In the genomic region with DNA sequence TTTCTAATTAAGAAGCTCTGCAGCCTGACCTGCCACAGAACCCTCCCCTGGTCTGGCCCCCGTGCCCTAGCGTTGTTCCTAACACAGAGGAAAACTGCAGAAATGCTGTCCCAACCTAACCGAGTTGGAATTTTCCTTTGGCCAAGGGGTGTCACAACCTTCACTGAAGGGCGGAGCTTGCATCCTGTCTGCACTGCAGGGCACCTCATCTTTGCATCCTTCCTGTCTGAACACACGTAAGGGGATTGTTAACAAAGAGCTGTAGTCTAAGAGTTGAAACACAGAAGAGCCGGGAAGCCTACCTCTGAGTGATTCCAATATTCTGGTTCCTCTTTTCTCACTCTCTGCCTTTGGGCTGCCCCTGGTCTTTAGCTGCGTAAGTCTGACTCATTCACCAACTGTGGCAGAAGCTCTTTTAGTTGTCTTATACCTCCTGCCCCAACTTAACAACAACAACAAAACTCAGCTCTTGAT, we compare ENCODE assay signal across 9 cellular contexts. TPM values are rescaled to one million over a fixed set of nuclear protein-coding genes. Genes with fewer than 3 reads are reported as not detected.
A peak's percentile ranks its signal among the peaks of the same experiment; 100 is the strongest.
DNase-seq lines count a peak whose midpoint lies in the region; ATAC-seq and TF ChIP-seq lines count a peak whose summit lies in the region.
"Had no signal": no experiment of that assay in that cellular context is flagged by ENCODE, and none has a peak within 500 bp of the region (broad histone marks: within the 10 kb centered on the region; RNA-seq: fewer than 3 reads in every experiment).

No MANE protein-coding gene starts in this region.

- peaks cover 83% of the 10 kb centered on the region for H3K4me1 Mint-ChIP-seq in brain

- H3K36me3 ChIP-seq in PC-3 (ENCODE audit: low read depth, low read length) (no peaks in the 10 kb centered on the region), uterus (no peaks in the 10 kb centered on the region)

- H3F3A ChIP-seq in PC-3 (ENCODE audit: low read length, unreplicated experiment): no peaks in the 10 kb centered on the region

- TF ChIP-seq POLR2A in uterus (IDR thresholded peaks at IDR 0.05): no peak

- no peaks in the 10 kb centered on the region for H3K9me2 ChIP-seq in PC-3 (replicated peaks; ENCODE audit: low read length)

- ATAC-seq in GM18517 (IDR thresholded peaks at IDR 0.05; ENCODE audit: unreplicated experiment): peak; percentile 90
- peak; percentile 93 for ATAC-seq in HG02938 (IDR thresholded peaks at IDR 0.05; ENCODE audit: unreplicated experiment)
- peak; percentile 26 for ATAC-seq in PC-3

- H3K9ac ChIP-seq in PC-3 (ENCODE audit: low read length): no peak overlapping the region

- POLR2A ChIA-PET in AG04449 (lab: Yijun Ruan, JAX): interaction anchor here (0.6 to 1.8 kb wide), 3 partner anchors 12 to 76 kb away, joined by 3 to 9 read pairs (median 3); no protein-coding TSS in a partner anchor
- POLR2A ChIA-PET in PC-3 (lab: Charles Lee; ENCODE audit: unreplicated experiment): interaction anchor here (0.7 to 1.0 kb wide), 3 partner anchors 12 to 40 kb away, joined by 3 to 4 read pairs (median 3); no protein-coding TSS in a partner anchor

- H3K4me3 Mint-ChIP-seq in brain: peak overlapping the region; percentile 83 to 92 (median 84)

- H3K9me3 ChIP-seq in PC-3 (ENCODE audit: low read length) (no peaks in the 10 kb centered on the region), uterus (no peaks in the 10 kb centered on the region)

- H3K4me1 ChIP-seq in PC-3 (ENCODE audit: insufficient read depth, low read length): peaks cover 30% of the 10 kb centered on the region
- no peaks in the 10 kb centered on the region for H3K4me1 ChIP-seq in uterus

- H3K27me3 ChIP-seq in PC-3 (ENCODE audit: low read length) (no peaks in the 10 kb centered on the region), uterus (no peaks in the 10 kb centered on the region)

- BruUV-seq in PC-3 (replicated peaks; lab: Mats Ljungman, UMichigan): TSS peak; percentile 24

- DNase-seq in AG04449 (ENCODE audit: low read depth, low spot score): no peak
- DNase-seq in PC-3: peak; percentile 32
- peak; percentile 39 to 75 for DNase-seq in lung microvascular endothelial cell (ENCODE audit: low read depth in 2 of 2)
- DNase-seq in uterus: peak in 1 of 2 donors; percentile 51
- no peak for DNase-seq in DMS53 (lab: John Stamatoyannopoulos, UW)

- peak overlapping the region; percentile 94 for H3K4me2 ChIP-seq in PC-3 (ENCODE audit: low read length)

- peak overlapping the region; percentile 91 to 98 (median 91) for H3K27ac Mint-ChIP-seq in brain

- H4K20me1 ChIP-seq in PC-3 (ENCODE audit: low read length): no peaks in the 10 kb centered on the region

- H2AFZ ChIP-seq in PC-3 (ENCODE audit: low read length): no peak overlapping the region

- TF ChIP-seq CTCF in AG04449 (IDR thresholded peaks at IDR 0.05; ENCODE audit: insufficient read depth, low read length, missing control alignments) (no peak), PC-3 (conservative IDR thresholded peaks at IDR 0.05; ENCODE audit: low read depth, low read length) (no peak), brain (conservative IDR thresholded peaks at IDR 0.05) (no peak), uterus (IDR thresholded peaks at IDR 0.05) (no peak)

- H3K79me2 ChIP-seq in PC-3 (ENCODE audit: low read length): 0 out of 2 replicates have a peak, but pooled peaks cover 4% of the 10 kb centered on the region

- H3K4me3 ChIP-seq in AG04449 (ENCODE audit: low read depth, low read length): peak overlapping the region; percentile 69
- no peak overlapping the region for H3K4me3 ChIP-seq in PC-3 (ENCODE audit: low read length)
- peak overlapping the region in 1 of 2 donors; percentile 72 for H3K4me3 ChIP-seq in uterus
- H3K4me3 ChIP-seq: lung had no signal

- H3K27ac ChIP-seq in PC-3 (ENCODE audit: low read length) (no peak overlapping the region), uterus (peak overlapping the region; percentile 78 to 79)

- intact Hi-C loops in PC-3 (cut with micrococcal nuclease): no loop called here
- intact Hi-C loops in uterus (cut with DNase I; ENCODE audit: low total_unique reads): loop anchor here (10.0 kb wide), 1 partner anchor 64 kb away; a partner anchor contains a TSS

- no peaks in the 10 kb centered on the region for H3K9me3 Mint-ChIP-seq in brain

- CTCF ChIA-PET in AG04449 (lab: Yijun Ruan, JAX) (interaction anchor here (0.7 to 11.0 kb wide), 7 partner anchors 9 to 68 kb away, joined by 3 to 110 read pairs (median 17); a partner anchor contains a TSS), PC-3 (lab: Charles Lee) (interaction anchor here (0.6 to 2.2 kb wide), 2 partner anchors 43 to 288 kb away, joined by 5 to 7 read pairs; no protein-coding TSS in a partner anchor)

- H3K36me3 Mint-ChIP-seq in brain: no peaks in the 10 kb centered on the region

- no peaks in the 10 kb centered on the region for H3K27me3 Mint-ChIP-seq in brain

RNA-seq across cellular contexts. Expression of a gene that starts 1.6 kb away (rescaled TPM):
- 6.8 and 10.8 TPM in 2 replicates for total RNA-seq in PC-3 (2014; rRNA removed)
- 13.6 TPM for polyA plus RNA-seq in brain (ENCODE audit: insufficient read depth, low read depth, low replicate concordance)
- 2.4 and 7.6 TPM in 2 replicates for total RNA-seq in lung microvascular endothelial cell
- 10 to 100 TPM; 38.7 to 63.0 (median 51.4) TPM for total RNA-seq in uterus

RNA-seq across cellular contexts. Expression of a gene that starts 20.0 kb away (rescaled TPM):
- total RNA-seq in PC-3 (2014; rRNA removed) (8.7 and 10.5 TPM in 2 replicates), lung microvascular endothelial cell (0.65 TPM in 1 of 2 replicates, not detected in the other), uterus (1 to 10 TPM in 2 of 4 donors, not detected in 2; 1.6 to 2.4 TPM)
- 9.1 TPM for polyA plus RNA-seq in brain (ENCODE audit: insufficient read depth, low read depth, low replicate concordance)

RNA-seq across cellular contexts. Expression of a gene that starts 26.2 kb away (rescaled TPM):
- total RNA-seq in PC-3 (2014; rRNA removed): not detected in 2 replicates
- polyA plus RNA-seq in brain (ENCODE audit: insufficient read depth, low read depth, low replicate concordance): 4.3 TPM
- not detected in 2 replicates for total RNA-seq in lung microvascular endothelial cell
- total RNA-seq in uterus: 1 to 10 TPM in 1 of 4 donors, under 1 TPM in 1, not detected in 2; 0.21 to 5.2 TPM

RNA-seq across cellular contexts. Expression of a gene that starts 27.2 kb away (rescaled TPM):
- total RNA-seq in PC-3 (2014; rRNA removed): not detected in 2 replicates
- 1,548 TPM for polyA plus RNA-seq in brain (ENCODE audit: insufficient read depth, low read depth, low replicate concordance)
- total RNA-seq in lung microvascular endothelial cell: 0.22 and 0.60 TPM in 2 replicates
- 100 to 1,000 TPM in 1 of 4 donors, 10 to 100 TPM in 3; 19.9 to 179 (median 56.5) TPM for total RNA-seq in uterus

RNA-seq across cellular contexts. Expression of a gene that starts 59.4 kb away (rescaled TPM):
- 26.0 and 27.4 TPM in 2 replicates for total RNA-seq in PC-3 (2014; rRNA removed)
- polyA plus RNA-seq in brain (ENCODE audit: insufficient read depth, low read depth, low replicate concordance): 54.4 TPM
- 4.0 and 4.4 TPM in 2 replicates for total RNA-seq in lung microvascular endothelial cell
- 10 to 100 TPM in 1 of 4 donors, 1 to 10 TPM in 2, under 1 TPM in 1; 0.29 to 22.8 (median 4.2) TPM for total RNA-seq in uterus

Comparison
In these comparisons a context has a peak if more than half of its experiments do, and no peak if none do; other contexts are left out.
1. DNase-seq: peak in PC-3 (single experiment) and lung microvascular endothelial cell (2 of 2); none in AG04449 (single experiment) and DMS53 (single experiment).
2. ATAC-seq: peak in every context shown above with its lines; median percentile 93 in HG02938; 90 in GM18517; 26 in PC-3.